In genomic region chrX:9942086-9942485, GRCh38 we compare ENCODE assay signal across 8 cellular contexts. TPM values are rescaled to one million over a fixed set of nuclear protein-coding genes. Genes with fewer than 3 reads are reported as not detected.
DNase-seq lines count a peak whose midpoint lies in the region; ATAC-seq and TF ChIP-seq lines count a peak whose summit lies in the region.

No MANE protein-coding gene starts in this region.

- TF ChIP-seq EP300 in tibial nerve (IDR thresholded peaks at IDR 0.05), result no peak

- H3K4me3 ChIP-seq in vagina (no peak overlapping the region), gastrocnemius medialis (no peak overlapping the region), tibial nerve (no peak overlapping the region)

- DNase-seq in activated T-cell treated with anti-CD3 and anti-CD28 coated beads for 48 hours (ENCODE audit: low read depth) (peak; percentile 63), amygdala (lab: John Stamatoyannopoulos, UW) (no peak), vagina (ENCODE audit: extremely low spot score in 2 of 2) (no peak), gastrocnemius medialis (no peak), tibial nerve (ENCODE audit: low spot score in 2 of 2) (no peak)
- DNase-seq in stimulated activated CD8-positive, alpha-beta memory T cell treated with anti-CD3 and anti-CD28 coated beads, Interleukin-15, amount 100 ng/mL, for 48 hours (ENCODE audit: low read depth in 2 of 2), result peak; percentile 73 to 76

- H3K27me3 ChIP-seq in vagina (no peaks in the 10 kb centered on the region), gastrocnemius medialis (no peaks in the 10 kb centered on the region), tibial nerve (no peaks in the 10 kb centered on the region)

- 86 to 92% methylated on average over 6 of the region's 6 CpGs for WGBS in tibial nerve, 2 donors

- no peak for TF ChIP-seq CTCF in vagina (IDR thresholded peaks at IDR 0.05)
- TF ChIP-seq CTCF in gastrocnemius medialis (IDR thresholded peaks at IDR 0.05 in 4 of 5, conservative IDR thresholded peaks at IDR 0.05 in 1 of 5), result no peak
- TF ChIP-seq CTCF in tibial nerve (IDR thresholded peaks at IDR 0.05), result no peak

- in situ Hi-C loops in gastrocnemius medialis (cut with MboI; ENCODE audit: low sequenced_read_pairs in 4 of 4), result no loop called here

- no peaks in the 10 kb centered on the region for H3K4me1 ChIP-seq in vagina
- no peaks in the 10 kb centered on the region for H3K4me1 ChIP-seq in gastrocnemius medialis
- no peaks in the 10 kb centered on the region for H3K4me1 ChIP-seq in tibial nerve

- intact Hi-C loops in vagina (cut with DNase I), result no loop called here
- intact Hi-C loops in gastrocnemius medialis (cut with DNase I; ENCODE audit: low total_unique reads), result no loop called here

- ATAC-seq in GM19438 (IDR thresholded peaks at IDR 0.05; ENCODE audit: low read depth, unreplicated experiment) (peak; percentile 78), HG03442 (IDR thresholded peaks at IDR 0.05; ENCODE audit: unreplicated experiment) (peak; percentile 90), gastrocnemius medialis (no peak)

- H3K36me3 ChIP-seq in vagina (no peaks in the 10 kb centered on the region), gastrocnemius medialis (no peaks in the 10 kb centered on the region), tibial nerve (no peaks in the 10 kb centered on the region)

- no peak overlapping the region for H3K27ac ChIP-seq in vagina
- H3K27ac ChIP-seq in gastrocnemius medialis, result no peak overlapping the region
- H3K27ac ChIP-seq in tibial nerve, result no peak overlapping the region

- TF ChIP-seq POLR2A in vagina (IDR thresholded peaks at IDR 0.05) (no peak), gastrocnemius medialis (IDR thresholded peaks at IDR 0.05) (no peak), tibial nerve (IDR thresholded peaks at IDR 0.05) (no peak)

- H3K9me3 ChIP-seq in vagina, result no peaks in the 10 kb centered on the region
- no peaks in the 10 kb centered on the region for H3K9me3 ChIP-seq in gastrocnemius medialis
- H3K9me3 ChIP-seq in tibial nerve, result no peaks in the 10 kb centered on the region

RNA-seq across cellular contexts. Expression of gene CLDN34, which starts 25.1 kb away (rescaled TPM):
- total RNA-seq in vagina (not detected), gastrocnemius medialis (not detected), tibial nerve (not detected)

Comparison
In these comparisons a context has a peak if more than half of its experiments do, and no peak if none do; other contexts are left out.
1. ATAC-seq: peak in GM19438 (single experiment) and HG03442 (single experiment); none in gastrocnemius medialis (0 of 2).
2. DNase-seq: peak in activated T-cell treated with anti-CD3 and anti-CD28 coated beads for 48 hours (single experiment) and stimulated activated CD8-positive, alpha-beta memory T cell treated with anti-CD3 and anti-CD28 coated beads, Interleukin-15, amount 100 ng/mL, for 48 hours (2 of 2); none in amygdala (0 of 56), vagina (0 of 2), gastrocnemius medialis (0 of 2) and tibial nerve (0 of 2).